8 cellular contexts compared by ENCODE assay signal in genomic region chr2:237696471-237696870, GRCh38.
A peak's percentile ranks its signal among the peaks of the same experiment; 100 is the strongest.
DNase-seq lines count a peak whose midpoint lies in the region; ATAC-seq and TF ChIP-seq lines count a peak whose summit lies in the region.

No MANE protein-coding gene starts in this region.

- no peaks in the 10 kb centered on the region for H3K9me3 Mint-ChIP-seq in natural killer cell treated with Interleukin-12 subunit alpha and Interleukin-12 subunit beta and Interleukin-15 and Interleukin-18, amount 100 ng/mL, for 72 hours

- TF ChIP-seq CTCF in GM12864 (IDR thresholded peaks at IDR 0.05; ENCODE audit: low read depth, low read length, missing control alignments) (no peak), dorsolateral prefrontal cortex (IDR thresholded peaks at IDR 0.05 in 54 of 56, conservative IDR thresholded peaks at IDR 0.05 in 2 of 56; ENCODE audit: low read depth in 1 of 56, partially characterized antibody in 56 of 56) (no peak)

- H3K27me3 Mint-ChIP-seq in natural killer cell treated with Interleukin-12 subunit alpha and Interleukin-12 subunit beta and Interleukin-15 and Interleukin-18, amount 100 ng/mL, for 72 hours: no peaks in the 10 kb centered on the region

- ATAC-seq in HG02588 (IDR thresholded peaks at IDR 0.05; ENCODE audit: unreplicated experiment) (peak; percentile 21), GM19351 (IDR thresholded peaks at IDR 0.05; ENCODE audit: unreplicated experiment) (no peak)
- ATAC-seq in natural killer cell treated with Interleukin-12 subunit alpha and Interleukin-12 subunit beta and Interleukin-15 and Interleukin-18, amount 100 ng/mL, for 72 hours: no peak

- DNase-seq in GM12864 (ENCODE audit: low read depth) (no peak), dorsolateral prefrontal cortex (no peak), SHP77 (lab: John Stamatoyannopoulos, UW) (no peak), NCI-H748 (lab: John Stamatoyannopoulos, UW; ENCODE audit: unreplicated experiment) (no peak)
- DNase-seq in activated effector memory CD4-positive, alpha-beta T cell treated with Interleukin-2 at 50 U/mL for 16 hours: peak; percentile 28
- DNase-seq in natural killer cell treated with Interleukin-12 subunit alpha and Interleukin-12 subunit beta and Interleukin-15 and Interleukin-18, amount 100 ng/mL, for 72 hours (ENCODE audit: low spot score): no peak

- intact Hi-C loops in dorsolateral prefrontal cortex (cut with DNase I): no loop called here

- H3K36me3 Mint-ChIP-seq in natural killer cell treated with Interleukin-12 subunit alpha and Interleukin-12 subunit beta and Interleukin-15 and Interleukin-18, amount 100 ng/mL, for 72 hours: peaks cover 6% of the 10 kb centered on the region

- H3K4me3 Mint-ChIP-seq in natural killer cell treated with Interleukin-12 subunit alpha and Interleukin-12 subunit beta and Interleukin-15 and Interleukin-18, amount 100 ng/mL, for 72 hours: peak overlapping the region; percentile 100

- H3K27ac Mint-ChIP-seq in natural killer cell treated with Interleukin-12 subunit alpha and Interleukin-12 subunit beta and Interleukin-15 and Interleukin-18, amount 100 ng/mL, for 72 hours: peak overlapping the region; percentile 94 to 96

- no peaks in the 10 kb centered on the region for H3K27me3 ChIP-seq in dorsolateral prefrontal cortex

- H3K4me1 Mint-ChIP-seq in natural killer cell treated with Interleukin-12 subunit alpha and Interleukin-12 subunit beta and Interleukin-15 and Interleukin-18, amount 100 ng/mL, for 72 hours (ENCODE audit: low read depth in 2 of 2): peaks cover 73 to 76% of the 10 kb centered on the region in 2 donors

- peak overlapping the region in 28 of 59 donors; percentile 2 to 88 (median 34) for H3K27ac ChIP-seq in dorsolateral prefrontal cortex

- peak overlapping the region; percentile 97 for H3K4me3 ChIP-seq in GM12864 (ENCODE audit: low read depth, low read length)
- H3K4me3 ChIP-seq in dorsolateral prefrontal cortex: no peak overlapping the region
